ENCODE assay signal across 29 cellular contexts in genomic region chr1:114832057-114832456, GRCh38. TPM values are rescaled to one million over a fixed set of nuclear protein-coding genes. Genes with fewer than 3 reads are reported as not detected.
"Had no signal": no experiment of that assay in that cellular context is flagged by ENCODE, and none has a peak within 500 bp of the region (broad histone marks: within the 10 kb centered on the region; RNA-seq: fewer than 3 reads in every experiment).

No MANE protein-coding gene starts in this region.

- H2AFZ ChIP-seq: PC-9 had no signal

- FAIRE-seq: HepG2 had no signal

- H3K27ac ChIP-seq: PC-9, Peyer's patch, SJSA1, SK-N-MC had no signal

- H3K9me3 ChIP-seq: MG63, Peyer's patch, SJSA1 had no signal

- DNase-seq: IMR-90; Karpas-422; KG1; MG63; NCI-H1092; NCI-H1105 treated with DMSO at 0.1 percent for 48 hours; NCI-H1417 treated with DMSO at 0.1 percent for 48 hours; NCI-H146; NCI-H1694 treated with DMSO at 0.1 percent for 48 hours; NCI-H1930; NCI-H2081; NCI-H2171; NCI-H226; NCI-H446; NCI-H510A; NCI-H524 treated with DMSO at 0.1 percent for 48 hours; NCI-H69; NCI-H774; NK-92 treated with Interleukin-12 subunit alpha and Interleukin-12 subunit beta, amount 100 ng/mL, for 24 hours; OCI-M1; Peyer's patch; Right ventricle myocardium superior; RPMI8226; SIG-M5 had no signal

- H3K4me2 ChIP-seq: PC-9 had no signal

- H3K4me3 ChIP-seq: MG63, PC-9, Peyer's patch, SJSA1, SK-N-MC had no signal

- H3K27me3 ChIP-seq: Peyer's patch, SJSA1 had no signal

- H3K4me1 ChIP-seq: Peyer's patch had no signal

- H3K36me3 ChIP-seq: MG63, Peyer's patch, SJSA1 had no signal

- ATAC-seq: HepG2 had no signal

RNA-seq across cellular contexts. Expression of gene SYCP1, which starts 22.6 kb away (rescaled TPM):
- total RNA-seq: HepG2, HT1080, IMR-90, PC-9, Peyer's patch, Right ventricle myocardium superior, SJSA1 had no signal
- polyA plus RNA-seq: HepG2, IMR-90 had no signal
